ENCODE assay signal across 1 cellular context in the genomic region with DNA sequence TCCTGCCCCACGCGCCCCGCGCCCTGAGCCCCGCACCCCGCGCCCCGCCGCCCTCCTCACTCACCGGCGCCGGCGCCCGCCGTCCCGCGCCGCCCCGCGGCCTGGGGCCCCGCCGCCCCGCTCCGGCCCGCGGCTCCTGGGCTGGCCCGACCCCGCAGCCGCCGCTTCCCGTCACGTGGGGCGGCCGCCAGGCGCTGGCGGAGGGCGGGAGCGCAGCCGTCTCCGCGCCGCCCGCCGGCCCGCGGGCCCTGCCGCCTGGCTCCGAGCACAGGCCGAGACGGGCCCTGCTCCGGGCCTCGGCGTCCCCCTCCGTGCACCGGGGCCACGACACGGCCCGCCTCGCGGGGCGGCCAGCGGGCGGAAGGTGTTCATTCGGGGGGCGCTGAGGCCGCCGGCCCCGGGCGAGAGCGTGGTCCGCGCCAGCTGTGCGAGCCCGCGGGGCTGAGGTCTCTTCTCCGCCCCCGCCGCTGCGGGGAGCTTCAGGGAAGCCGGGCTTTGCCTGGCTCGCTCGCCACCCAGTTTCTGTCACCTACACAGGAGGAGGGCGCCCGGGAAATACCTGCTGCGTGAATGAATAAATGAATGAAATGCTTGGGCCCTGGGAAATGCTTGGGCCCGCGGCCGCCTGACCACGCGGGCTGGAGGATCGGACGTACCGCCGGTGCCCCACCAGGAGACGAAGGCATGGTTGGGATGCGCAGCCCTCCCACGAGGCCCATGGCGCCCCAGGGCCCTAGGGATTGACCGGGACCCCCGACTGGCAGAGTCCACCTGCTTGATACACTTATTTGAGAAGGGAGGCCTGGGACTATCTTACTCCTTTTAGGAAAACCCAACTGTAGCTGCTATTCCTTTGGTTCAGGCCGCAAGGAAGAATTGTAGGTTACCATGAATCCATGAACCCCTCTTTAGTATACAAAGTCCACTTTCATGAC.
TF ChIP-seq lines count a peak whose summit lies in the region.

A gene with protein sequence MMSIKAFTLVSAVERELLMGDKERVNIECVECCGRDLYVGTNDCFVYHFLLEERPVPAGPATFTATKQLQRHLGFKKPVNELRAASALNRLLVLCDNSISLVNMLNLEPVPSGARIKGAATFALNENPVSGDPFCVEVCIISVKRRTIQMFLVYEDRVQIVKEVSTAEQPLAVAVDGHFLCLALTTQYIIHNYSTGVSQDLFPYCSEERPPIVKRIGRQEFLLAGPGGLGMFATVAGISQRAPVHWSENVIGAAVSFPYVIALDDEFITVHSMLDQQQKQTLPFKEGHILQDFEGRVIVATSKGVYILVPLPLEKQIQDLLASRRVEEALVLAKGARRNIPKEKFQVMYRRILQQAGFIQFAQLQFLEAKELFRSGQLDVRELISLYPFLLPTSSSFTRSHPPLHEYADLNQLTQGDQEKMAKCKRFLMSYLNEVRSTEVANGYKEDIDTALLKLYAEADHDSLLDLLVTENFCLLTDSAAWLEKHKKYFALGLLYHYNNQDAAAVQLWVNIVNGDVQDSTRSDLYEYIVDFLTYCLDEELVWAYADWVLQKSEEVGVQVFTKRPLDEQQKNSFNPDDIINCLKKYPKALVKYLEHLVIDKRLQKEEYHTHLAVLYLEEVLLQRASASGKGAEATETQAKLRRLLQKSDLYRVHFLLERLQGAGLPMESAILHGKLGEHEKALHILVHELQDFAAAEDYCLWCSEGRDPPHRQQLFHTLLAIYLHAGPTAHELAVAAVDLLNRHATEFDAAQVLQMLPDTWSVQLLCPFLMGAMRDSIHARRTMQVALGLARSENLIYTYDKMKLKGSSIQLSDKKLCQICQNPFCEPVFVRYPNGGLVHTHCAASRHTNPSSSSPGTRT (minus strand): TSS at position 175 of the 935 bp plus-strand sequence. CDS start 21,434 bp downstream, outside the sequence.

TF ChIP-seq in HepG2, 621 proteins besides CTCF, POLR2A, EP300 and RAD21 (continued from another document and continues in another):
- TF ChIP-seq, protein P1, sequence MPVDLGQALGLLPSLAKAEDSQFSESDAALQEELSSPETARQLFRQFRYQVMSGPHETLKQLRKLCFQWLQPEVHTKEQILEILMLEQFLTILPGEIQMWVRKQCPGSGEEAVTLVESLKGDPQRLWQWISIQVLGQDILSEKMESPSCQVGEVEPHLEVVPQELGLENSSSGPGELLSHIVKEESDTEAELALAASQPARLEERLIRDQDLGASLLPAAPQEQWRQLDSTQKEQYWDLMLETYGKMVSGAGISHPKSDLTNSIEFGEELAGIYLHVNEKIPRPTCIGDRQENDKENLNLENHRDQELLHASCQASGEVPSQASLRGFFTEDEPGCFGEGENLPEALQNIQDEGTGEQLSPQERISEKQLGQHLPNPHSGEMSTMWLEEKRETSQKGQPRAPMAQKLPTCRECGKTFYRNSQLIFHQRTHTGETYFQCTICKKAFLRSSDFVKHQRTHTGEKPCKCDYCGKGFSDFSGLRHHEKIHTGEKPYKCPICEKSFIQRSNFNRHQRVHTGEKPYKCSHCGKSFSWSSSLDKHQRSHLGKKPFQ (CRISPR knock-in tag; IDR thresholded peaks at IDR 0.05; ENCODE audit: insufficient replicate concordance), result no peak
- TF ChIP-seq MLLT10 (CRISPR knock-in tag; IDR thresholded peaks at IDR 0.05) (no peak), HNF1A (IDR thresholded peaks at IDR 0.05; ENCODE audit: low read depth) (no peak), HNF1A (CRISPR knock-in tag; IDR thresholded peaks at IDR 0.05; ENCODE audit: borderline replicate concordance) (no peak; the same call in 1 of the 2 replicates), PHF8 (CRISPR knock-in tag; IDR thresholded peaks at IDR 0.05) (peak; percentile 89), E2F1 (CRISPR knock-in tag; IDR thresholded peaks at IDR 0.05) (peak; percentile 76; the same call in 1 of the 2 replicates), SNAI1 (CRISPR knock-in tag; IDR thresholded peaks at IDR 0.05; ENCODE audit: borderline replicate concordance) (peak; percentile 51; the same call in 1 of the 2 replicates), REL (CRISPR knock-in tag; conservative IDR thresholded peaks at IDR 0.05) (no peak), DPF2 (CRISPR knock-in tag; IDR thresholded peaks at IDR 0.05; ENCODE audit: borderline replicate concordance, low read depth) (no peak), CEBPB (IDR thresholded peaks at IDR 0.05; ENCODE audit: borderline replicate concordance, low read depth, low read length) (no peak), FOXK2 (IDR thresholded peaks at IDR 0.05) (no peak), NCOR1 (IDR thresholded peaks at IDR 0.05; ENCODE audit: borderline replicate concordance, low read length) (no peak), ZFP1 (CRISPR knock-in tag; IDR thresholded peaks at IDR 0.05) (no peak), MAFG (CRISPR knock-in tag; IDR thresholded peaks at IDR 0.05) (no peak), SP4 (CRISPR knock-in tag; IDR thresholded peaks at IDR 0.05) (peak; percentile 45), MBNL3 (CRISPR knock-in tag; conservative IDR thresholded peaks at IDR 0.05) (no peak), ZNF354B (CRISPR knock-in tag; IDR thresholded peaks at IDR 0.05) (peak; percentile 84; the same call in 1 of the 2 replicates), NFIB (CRISPR knock-in tag; IDR thresholded peaks at IDR 0.05; ENCODE audit: borderline replicate concordance) (peak; percentile 72; the same call in 1 of the 2 replicates), MAF1 (CRISPR knock-in tag; IDR thresholded peaks at IDR 0.05; ENCODE audit: borderline replicate concordance) (peak; percentile 30; the same call in 1 of the 2 replicates), MNT (IDR thresholded peaks at IDR 0.05) (no peak), ZNF614 (CRISPR knock-in tag; IDR thresholded peaks at IDR 0.05; ENCODE audit: borderline replicate concordance) (no peak), KDM5A (IDR thresholded peaks at IDR 0.05; ENCODE audit: borderline replicate concordance, low read length) (no peak), ZNF10 (CRISPR knock-in tag; IDR thresholded peaks at IDR 0.05; ENCODE audit: borderline replicate concordance, low read depth) (no peak), ZNF276 (CRISPR knock-in tag; IDR thresholded peaks at IDR 0.05; ENCODE audit: low read depth) (0 out of 2 replicates have a peak, but pooled peaks have one; percentile 80), NR2C2 (CRISPR knock-in tag; IDR thresholded peaks at IDR 0.05; ENCODE audit: borderline replicate concordance) (peak; percentile 58), TARDBP (CRISPR knock-in tag; IDR thresholded peaks at IDR 0.05) (peak; percentile 44; the same call in 1 of the 2 replicates), MED1 (CRISPR knock-in tag; IDR thresholded peaks at IDR 0.05) (peak; percentile 30; the same call in 1 of the 2 replicates), RFXAP (CRISPR knock-in tag; IDR thresholded peaks at IDR 0.05; ENCODE audit: borderline replicate concordance) (0 out of 2 replicates have a peak, but pooled peaks have one; percentile 57), PPARG (CRISPR knock-in tag; conservative IDR thresholded peaks at IDR 0.05) (no peak), PTBP1 (IDR thresholded peaks at IDR 0.05; ENCODE audit: low read depth, low read length, poor library complexity, severe bottlenecking) (peak; percentile 90), PLRG1 (conservative IDR thresholded peaks at IDR 0.05) (no peak), NCOA2 (CRISPR knock-in tag; IDR thresholded peaks at IDR 0.05) (no peak)
- TF ChIP-seq, protein P2, sequence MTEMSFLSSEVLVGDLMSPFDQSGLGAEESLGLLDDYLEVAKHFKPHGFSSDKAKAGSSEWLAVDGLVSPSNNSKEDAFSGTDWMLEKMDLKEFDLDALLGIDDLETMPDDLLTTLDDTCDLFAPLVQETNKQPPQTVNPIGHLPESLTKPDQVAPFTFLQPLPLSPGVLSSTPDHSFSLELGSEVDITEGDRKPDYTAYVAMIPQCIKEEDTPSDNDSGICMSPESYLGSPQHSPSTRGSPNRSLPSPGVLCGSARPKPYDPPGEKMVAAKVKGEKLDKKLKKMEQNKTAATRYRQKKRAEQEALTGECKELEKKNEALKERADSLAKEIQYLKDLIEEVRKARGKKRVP (CRISPR knock-in tag; IDR thresholded peaks at IDR 0.05), result no peak
- TF ChIP-seq, protein P3, sequence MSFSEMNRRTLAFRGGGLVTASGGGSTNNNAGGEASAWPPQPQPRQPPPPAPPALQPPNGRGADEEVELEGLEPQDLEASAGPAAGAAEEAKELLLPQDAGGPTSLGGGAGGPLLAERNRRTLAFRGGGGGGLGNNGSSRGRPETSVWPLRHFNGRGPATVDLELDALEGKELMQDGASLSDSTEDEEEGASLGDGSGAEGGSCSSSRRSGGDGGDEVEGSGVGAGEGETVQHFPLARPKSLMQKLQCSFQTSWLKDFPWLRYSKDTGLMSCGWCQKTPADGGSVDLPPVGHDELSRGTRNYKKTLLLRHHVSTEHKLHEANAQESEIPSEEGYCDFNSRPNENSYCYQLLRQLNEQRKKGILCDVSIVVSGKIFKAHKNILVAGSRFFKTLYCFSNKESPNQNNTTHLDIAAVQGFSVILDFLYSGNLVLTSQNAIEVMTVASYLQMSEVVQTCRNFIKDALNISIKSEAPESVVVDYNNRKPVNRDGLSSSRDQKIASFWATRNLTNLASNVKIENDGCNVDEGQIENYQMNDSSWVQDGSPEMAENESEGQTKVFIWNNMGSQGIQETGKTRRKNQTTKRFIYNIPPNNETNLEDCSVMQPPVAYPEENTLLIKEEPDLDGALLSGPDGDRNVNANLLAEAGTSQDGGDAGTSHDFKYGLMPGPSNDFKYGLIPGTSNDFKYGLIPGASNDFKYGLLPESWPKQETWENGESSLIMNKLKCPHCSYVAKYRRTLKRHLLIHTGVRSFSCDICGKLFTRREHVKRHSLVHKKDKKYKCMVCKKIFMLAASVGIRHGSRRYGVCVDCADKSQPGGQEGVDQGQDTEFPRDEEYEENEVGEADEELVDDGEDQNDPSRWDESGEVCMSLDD (CRISPR knock-in tag; IDR thresholded peaks at IDR 0.05; ENCODE audit: borderline replicate concordance), result peak; percentile 82; the same call in 1 of the 2 replicates
- TF ChIP-seq, protein P4, sequence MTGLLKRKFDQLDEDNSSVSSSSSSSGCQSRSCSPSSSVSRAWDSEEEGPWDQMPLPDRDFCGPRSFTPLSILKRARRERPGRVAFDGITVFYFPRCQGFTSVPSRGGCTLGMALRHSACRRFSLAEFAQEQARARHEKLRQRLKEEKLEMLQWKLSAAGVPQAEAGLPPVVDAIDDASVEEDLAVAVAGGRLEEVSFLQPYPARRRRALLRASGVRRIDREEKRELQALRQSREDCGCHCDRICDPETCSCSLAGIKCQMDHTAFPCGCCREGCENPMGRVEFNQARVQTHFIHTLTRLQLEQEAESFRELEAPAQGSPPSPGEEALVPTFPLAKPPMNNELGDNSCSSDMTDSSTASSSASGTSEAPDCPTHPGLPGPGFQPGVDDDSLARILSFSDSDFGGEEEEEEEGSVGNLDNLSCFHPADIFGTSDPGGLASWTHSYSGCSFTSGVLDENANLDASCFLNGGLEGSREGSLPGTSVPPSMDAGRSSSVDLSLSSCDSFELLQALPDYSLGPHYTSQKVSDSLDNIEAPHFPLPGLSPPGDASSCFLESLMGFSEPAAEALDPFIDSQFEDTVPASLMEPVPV (CRISPR knock-in tag; IDR thresholded peaks at IDR 0.05), result peak; percentile 94
